Comparison of ENCODE assay signal across 34 cellular contexts in the genomic region with DNA sequence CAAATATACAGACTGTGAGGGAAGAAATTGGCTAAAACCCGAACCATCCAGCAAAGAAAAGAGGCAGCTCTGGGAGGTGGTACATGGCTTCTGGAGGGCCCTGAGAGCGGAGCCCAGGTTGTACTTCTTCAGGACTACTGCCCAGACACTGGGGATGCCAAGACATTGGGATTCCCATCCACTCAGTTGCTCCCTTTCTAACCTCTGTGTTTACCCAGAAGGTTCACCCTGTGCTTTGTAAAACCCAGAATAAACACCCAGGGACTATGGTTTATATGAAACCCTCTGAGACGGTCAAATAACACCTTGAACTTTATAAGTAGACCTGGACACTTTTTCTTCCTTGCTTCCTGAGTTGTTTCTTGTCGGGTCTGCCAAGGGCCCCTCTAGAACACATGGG. TPM values are rescaled to one million over a fixed set of nuclear protein-coding genes. Genes with fewer than 3 reads are reported as not detected.
"Had no signal": no experiment of that assay in that cellular context is flagged by ENCODE, and none has a peak within 500 bp of the region (broad histone marks: within the 10 kb centered on the region; RNA-seq: fewer than 3 reads in every experiment).

No MANE protein-coding gene starts in this region.

- H3K36me3 ChIP-seq: brain microvascular endothelial cell, Peyer's patch, SJSA1 had no signal

- H3K9me3 ChIP-seq: Peyer's patch, SJSA1, SK-N-SH had no signal

- FAIRE-seq: colon had no signal

- ATAC-seq: activated T-cell treated with anti-CD3 and anti-CD28 coated beads, Interleukin-2, amount 50 U/mL, for 72 hours; activated T-helper 17 cell treated with anti-CD3 and anti-CD28 coated beads, Interleukin-2, amount 50 U/mL, for 72 hours had no signal

- H3K27me3 ChIP-seq: brain microvascular endothelial cell, Peyer's patch, SJSA1 had no signal

- H3K4me1 ChIP-seq: Peyer's patch, SJSA1 had no signal

- H3K9ac ChIP-seq: SK-N-SH had no signal

- H3K4me3 ChIP-seq: Peyer's patch, SJSA1 had no signal

- DNase-seq: activated B cell treated with CpG ODN at 0.5 μM for 24 hours; activated CD4-positive, alpha-beta memory T cell treated with anti-CD3 and anti-CD28 coated beads, Interleukin-2, amount 10 ng/mL, durations not matched to agents 7 days and 5 days; activated CD4-positive, alpha-beta T cell treated with anti-CD3 and anti-CD28 coated beads for 48 hours; activated CD4-positive, CD25-positive, alpha-beta regulatory T cell treated with anti-CD3 and anti-CD28 coated beads, Interleukin-2, amount 50 U/mL, for 72 hours; activated effector memory CD4-positive, alpha-beta T cell treated with anti-CD3 and anti-CD28 coated beads, Interleukin-2, amount 50 U/mL, for 16 hours; activated naive CD4-positive, alpha-beta T cell; activated naive CD4-positive, alpha-beta T cell treated with anti-CD3 and anti-CD28 coated beads, Interleukin-2, amount 50 U/mL, for 16 hours; activated naive CD8-positive, alpha-beta T cell treated with anti-CD3 and anti-CD28 coated beads for 36 hours; activated T-cell treated with anti-CD3 and anti-CD28 coated beads, Interleukin-2, amount 50 U/mL, for 1 hour; activated T-cell treated with anti-CD3 and anti-CD28 coated beads, Interleukin-2, amount 50 U/mL, for 72 hours; amniotic stem cell; aorta; brain microvascular endothelial cell; central memory CD4-positive, alpha-beta T cell; Kasumi-1; MM.1S; NCI-H1092 treated with DMSO at 0.1 percent for 48 hours; NCI-H1417; NCI-H146; NCI-H187; NCI-H2081; NCI-H2171 treated with DMSO at 0.1 percent for 48 hours; NCI-H2227 treated with DMSO at 0.1 percent for 48 hours; NCI-H446; NCI-H510A treated with DMSO at 0.1 percent for 48 hours; NCI-H69; Peyer's patch; RPMI8226; SHP77 treated with DMSO at 0.1 percent for 48 hours; SK-N-SH had no signal

- H3K27ac ChIP-seq: brain microvascular endothelial cell, Peyer's patch, SJSA1 had no signal

- H3K4me2 ChIP-seq: SK-N-SH had no signal

RNA-seq across cellular contexts. Expression of a gene that starts 9.7 kb away (rescaled TPM):
- total RNA-seq: activated B cell treated with CpG ODN at 0.5 μM for 24 hours; activated CD4-positive, alpha-beta memory T cell treated with anti-CD3 and anti-CD28 coated beads, Interleukin-2, amount 10 ng/mL, durations not matched to agents 7 days and 5 days; aorta; cerebellum; Peyer's patch; SJSA1 had no signal
- polyA plus RNA-seq: aorta had no signal
